Comparison of ENCODE assay signal across 21 cellular contexts in genomic region chr20:6040958-6041807, GRCh38. TPM values are rescaled to one million over a fixed set of nuclear protein-coding genes. Genes with fewer than 3 reads are reported as not detected.
"Had no signal": no experiment of that assay in that cellular context is flagged by ENCODE, and none has a peak within 500 bp of the region (broad histone marks: within the 10 kb centered on the region; RNA-seq: fewer than 3 reads in every experiment).

No MANE protein-coding gene starts in this region.

- H3K4me3 ChIP-seq: colonic mucosa, SJSA1, thoracic aorta, upper lobe of left lung had no signal

- FAIRE-seq: keratinocyte, small intestine had no signal

- H3K4me3 Mint-ChIP-seq: activated naive CD8-positive, alpha-beta T cell treated with anti-CD3 and anti-CD28 coated beads, Interleukin-2, amount 10 ng/mL, durations not matched to agents 7 days and 5 days; brain; central memory CD8-positive, alpha-beta T cell; endodermal cell; nephron; T-helper 1 cell treated with Interleukin-12 subunit alpha and Interleukin-12 subunit beta and Interleukin-4 antibody, amounts not matched to agents 30 μg/mL and 1 μg/mL, for 36 hours had no signal

- H3K9me3 ChIP-seq: colonic mucosa, SJSA1, thoracic aorta, upper lobe of left lung had no signal

- H3K4me1 Mint-ChIP-seq: central memory CD8-positive, alpha-beta T cell; endodermal cell; nephron had no signal

- H3K27ac ChIP-seq: colonic mucosa, epithelial cell of prostate, SJSA1, thoracic aorta, upper lobe of left lung had no signal

- H3K4me1 ChIP-seq: colonic mucosa, SJSA1, upper lobe of left lung had no signal

- H3K27ac Mint-ChIP-seq: activated naive CD8-positive, alpha-beta T cell treated with anti-CD3 and anti-CD28 coated beads, Interleukin-2, amount 10 ng/mL, durations not matched to agents 7 days and 5 days; endodermal cell; nephron; T-helper 1 cell treated with Interleukin-12 subunit alpha and Interleukin-12 subunit beta and Interleukin-4 antibody, amounts not matched to agents 30 μg/mL and 1 μg/mL, for 36 hours had no signal

- H3K9me3 Mint-ChIP-seq: activated naive CD8-positive, alpha-beta T cell treated with anti-CD3 and anti-CD28 coated beads, Interleukin-2, amount 10 ng/mL, durations not matched to agents 7 days and 5 days; central memory CD8-positive, alpha-beta T cell; endodermal cell; nephron; T-helper 1 cell treated with Interleukin-12 subunit alpha and Interleukin-12 subunit beta and Interleukin-4 antibody, amounts not matched to agents 30 μg/mL and 1 μg/mL, for 36 hours had no signal

- H3K27me3 ChIP-seq: colonic mucosa, SJSA1, upper lobe of left lung had no signal

- H3K27me3 Mint-ChIP-seq: activated naive CD8-positive, alpha-beta T cell treated with anti-CD3 and anti-CD28 coated beads, Interleukin-2, amount 10 ng/mL, durations not matched to agents 7 days and 5 days; brain; central memory CD8-positive, alpha-beta T cell had no signal

- DNase-seq: activated CD4-positive, alpha-beta T cell treated with anti-CD3 and anti-CD28 coated beads, Interleukin-2, amount 50 U/mL, for 4 hours; activated naive CD8-positive, alpha-beta T cell treated with anti-CD3 and anti-CD28 coated beads, Interleukin-2, amount 10 ng/mL, durations not matched to agents 7 days and 5 days; colonic mucosa; endodermal cell; foreskin melanocyte; glutamatergic neuron; hippocampal formation; occipital lobe; small intestine; stimulated activated CD4-positive, alpha-beta T cell treated with anti-CD3 and anti-CD28 coated beads, Interleukin-15, amount 100 ng/mL, for 24 hours; stimulated activated CD4-positive, alpha-beta T cell treated with anti-CD3 and anti-CD28 coated beads, Interleukin-4, amount 100 ng/mL, for 1 hour had no signal

RNA-seq across cellular contexts. Expression of gene LRRN4, which starts 12.7 kb away (rescaled TPM):
- total RNA-seq: activated naive CD8-positive, alpha-beta T cell treated with anti-CD3 and anti-CD28 coated beads, Interleukin-2, amount 10 ng/mL, durations not matched to agents 7 days and 5 days; colonic mucosa; lower leg skin; occipital lobe; SJSA1 had no signal
